Comparison of ENCODE assay signal across 34 cellular contexts in the genomic region with DNA sequence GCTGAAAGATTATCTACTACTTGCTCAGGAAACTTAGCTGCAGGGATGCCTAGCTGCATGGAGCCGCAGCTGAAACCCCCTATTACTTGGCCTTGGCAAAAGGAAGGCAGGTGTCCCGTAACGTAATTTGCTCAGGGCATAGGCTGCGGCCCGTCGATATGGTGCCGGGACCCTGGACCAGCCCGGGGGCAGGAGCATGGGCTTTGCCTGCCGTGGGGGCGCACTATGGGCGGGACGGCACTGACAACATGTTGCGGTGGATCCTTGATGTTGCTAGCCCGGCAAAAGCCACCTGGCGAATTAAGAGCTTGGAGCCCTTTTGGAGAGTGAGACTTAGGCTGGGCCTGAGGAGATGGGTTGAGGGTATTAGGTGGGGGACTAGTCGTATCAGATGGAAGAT.
"Had no signal": no experiment of that assay in that cellular context is flagged by ENCODE, and none has a peak within 500 bp of the region (broad histone marks: within the 10 kb centered on the region; RNA-seq: fewer than 3 reads in every experiment).

No MANE protein-coding gene starts in this region.

- H3K27ac ChIP-seq: KMS-11 had no signal

- H3K9ac ChIP-seq: KMS-11 had no signal

- H3K27me3 ChIP-seq: MG63 had no signal

- H3K36me3 ChIP-seq: MG63 had no signal

- DNase-seq: Karpas-422, Kasumi-1, MG63, MM.1S, MV-4-11, NCI-H1048, NCI-H1092, NCI-H1092 treated with DMSO at 0.1 percent for 48 hours, NCI-H1105, NCI-H1105 treated with DMSO at 0.1 percent for 48 hours, NCI-H1417, NCI-H1417 treated with DMSO at 0.1 percent for 48 hours, NCI-H1436, NCI-H1436 treated with DMSO at 0.1 percent for 48 hours, NCI-H146, NCI-H1694, NCI-H1694 treated with DMSO at 0.1 percent for 48 hours, NCI-H187, NCI-H187 treated with DMSO at 0.1 percent for 48 hours, NCI-H1930, NCI-H2029, NCI-H2029 treated with DMSO at 0.1 percent for 48 hours, NCI-H2081, NCI-H2081 treated with DMSO at 0.1 percent for 48 hours, NCI-H2107, NCI-H2171, NCI-H2171 treated with DMSO at 0.1 percent for 48 hours, NCI-H2227 treated with DMSO at 0.1 percent for 48 hours, NCI-H226, NCI-H345, NCI-H446, NCI-H446 treated with DMSO at 0.1 percent for 48 hours, NCI-H510A had no signal

- H3K4me3 ChIP-seq: MG63 had no signal

- H3K4me2 ChIP-seq: KMS-11 had no signal
